In genomic region chr5:126460977-126461376, GRCh38 we compare ENCODE assay signal across 23 cellular contexts. TPM values are rescaled to one million over a fixed set of nuclear protein-coding genes. Genes with fewer than 3 reads are reported as not detected.
A peak's percentile ranks its signal among the peaks of the same experiment; 100 is the strongest.
DNase-seq lines count a peak whose midpoint lies in the region; ATAC-seq, FAIRE-seq and TF ChIP-seq lines count a peak whose summit lies in the region.
"Had no signal": no experiment of that assay in that cellular context is flagged by ENCODE, and none has a peak within 500 bp of the region (broad histone marks: within the 10 kb centered on the region; RNA-seq: fewer than 3 reads in every experiment).

No MANE protein-coding gene starts in this region.

- H3K27ac ChIP-seq in angular gyrus (ENCODE audit: low read depth, low read length) (peak overlapping the region; percentile 41), keratinocyte (ENCODE audit: control insufficient read depth, insufficient read depth, low read length) (peak overlapping the region; percentile 18), smooth muscle cell (ENCODE audit: low read depth) (peak overlapping the region; percentile 61), coronary artery (no peak overlapping the region)
- H3K27ac ChIP-seq: colonic mucosa, neural progenitor cell, PC-9, VCaP had no signal

- no peaks in the 10 kb centered on the region for H3K27me3 Mint-ChIP-seq in activated CD8-positive, alpha-beta memory T cell treated with anti-CD3 and anti-CD28 coated beads, Interleukin-2, amount 10 ng/mL, durations not matched to agents 7 days and 5 days
- H3K27me3 Mint-ChIP-seq: activated T-cell treated with anti-CD3 and anti-CD28 coated beads, Interleukin-2, amount 50 U/mL, for 24 hours; CD4-positive, alpha-beta memory T cell had no signal

- CTCF ChIA-PET in activated CD8-positive, alpha-beta memory T cell treated with anti-CD3 and anti-CD28 coated beads, Interleukin-2, amount 10 ng/mL, durations not matched to agents 7 days and 5 days (lab: Charles Lee): no interaction called here

- peaks cover 31% of the 10 kb centered on the region for H3K79me2 ChIP-seq in keratinocyte (ENCODE audit: control insufficient read depth, insufficient read depth, low read length)
- peaks cover under 1% of the 10 kb centered on the region for H3K79me2 ChIP-seq in smooth muscle cell (ENCODE audit: low read depth)

- H2AFZ ChIP-seq in keratinocyte (ENCODE audit: control insufficient read depth, low read length) (no peak overlapping the region), smooth muscle cell (ENCODE audit: low read depth) (no peak overlapping the region)
- H2AFZ ChIP-seq: GM23338, neural progenitor cell, PC-9 had no signal

- no peaks in the 10 kb centered on the region for H3K27me3 ChIP-seq in keratinocyte (ENCODE audit: control insufficient read depth, extremely low read depth, insufficient read depth, low read length)
- H3K27me3 ChIP-seq in smooth muscle cell (ENCODE audit: low read depth): no peaks in the 10 kb centered on the region
- H3K27me3 ChIP-seq: colonic mucosa, neural progenitor cell, spleen had no signal

- H3K36me3 ChIP-seq in keratinocyte (ENCODE audit: control insufficient read depth in 2 of 2, extremely low read depth in 1 of 2, insufficient read depth in 2 of 2, low read length in 2 of 2): peaks cover 9 to 15% of the 10 kb centered on the region in 2 experiments
- no peaks in the 10 kb centered on the region for H3K36me3 ChIP-seq in smooth muscle cell (ENCODE audit: low read depth)
- H3K36me3 ChIP-seq: colonic mucosa, neural progenitor cell had no signal

- H3K9me1 ChIP-seq in keratinocyte (ENCODE audit: control insufficient read depth, extremely low read depth, insufficient read depth, low read length): no peaks in the 10 kb centered on the region

- TF ChIP-seq CTCF in keratinocyte (optimal IDR thresholded peaks at IDR 0.05 in 1 of 3, IDR thresholded peaks at IDR 0.05 in 1 of 3, conservative IDR thresholded peaks at IDR 0.05 in 1 of 3; ENCODE audit: extremely low read depth in 1 of 3, insufficient read depth in 2 of 3, low read length in 3 of 3) (no peak), smooth muscle cell (IDR thresholded peaks at IDR 0.05; ENCODE audit: borderline replicate concordance, insufficient read depth, poor library complexity, severe bottlenecking) (no peak), coronary artery (IDR thresholded peaks at IDR 0.05) (no peak), GM13977 (IDR thresholded peaks at IDR 0.05; ENCODE audit: extremely low read depth, insufficient read depth, missing control alignments) (no peak)

- DNase-seq in GM12891 (ENCODE audit: insufficient read length, low spot score) (no peak), keratinocyte (ENCODE audit: low read depth, low spot score) (no peak), smooth muscle cell (lab: John Stamatoyannopoulos, UW; ENCODE audit: unreplicated experiment) (no peak), coronary artery (ENCODE audit: low spot score) (no peak), GM13977 (ENCODE audit: low spot score) (no peak), T-helper 2 cell (no peak)
- DNase-seq in activated CD8-positive, alpha-beta memory T cell treated with anti-CD3 and anti-CD28 coated beads, Interleukin-2, amount 10 ng/mL, durations not matched to agents 7 days and 5 days: no peak
- DNase-seq: activated CD4-positive, alpha-beta T cell treated with anti-CD3 and anti-CD28 coated beads, Interleukin-2, amount 50 U/mL, for 4 hours; activated naive CD4-positive, alpha-beta T cell treated with anti-CD3 and anti-CD28 coated beads, Interleukin-2, amount 50 U/mL, for 16 hours; activated T-cell treated with anti-CD3 and anti-CD28 coated beads, Interleukin-2, amount 50 U/mL, for 24 hours; CD4-positive, alpha-beta memory T cell; colonic mucosa; DND-41; KG1; NCI-H2107; PC-9; spleen had no signal

- no peak overlapping the region for H3K4me3 Mint-ChIP-seq in activated CD8-positive, alpha-beta memory T cell treated with anti-CD3 and anti-CD28 coated beads, Interleukin-2, amount 10 ng/mL, durations not matched to agents 7 days and 5 days
- H3K4me3 Mint-ChIP-seq: activated T-cell treated with anti-CD3 and anti-CD28 coated beads, Interleukin-2, amount 50 U/mL, for 24 hours; CD4-positive, alpha-beta memory T cell; GM23338; neural progenitor cell had no signal

- H3K9ac ChIP-seq in keratinocyte (ENCODE audit: control insufficient read depth, extremely low read depth, insufficient read depth, low read length) (no peak overlapping the region), smooth muscle cell (ENCODE audit: low read depth) (no peak overlapping the region)
- H3K9ac ChIP-seq: neural progenitor cell had no signal

- H3K4me1 ChIP-seq in keratinocyte (ENCODE audit: control insufficient read depth, extremely low read depth, insufficient read depth, low read length) (peaks cover 4% of the 10 kb centered on the region), smooth muscle cell (ENCODE audit: low read depth) (peaks cover 5% of the 10 kb centered on the region)

- H3K4me2 ChIP-seq in keratinocyte (ENCODE audit: control insufficient read depth, extremely low read depth, insufficient read depth, low read depth, low read length) (no peak overlapping the region), smooth muscle cell (no peak overlapping the region)
- H3K4me2 ChIP-seq: GM23338, neural progenitor cell, PC-9 had no signal

- ATAC-seq in activated CD8-positive, alpha-beta memory T cell treated with anti-CD3 and anti-CD28 coated beads, Interleukin-2, amount 10 ng/mL, durations not matched to agents 7 days and 5 days: no peak
- ATAC-seq: GM23338 had no signal

- FAIRE-seq in GM12891 (lab: Jason Lieb, UNC): peak; percentile 20
- FAIRE-seq in keratinocyte (lab: Jason Lieb, UNC): no peak
- FAIRE-seq: astrocyte, frontal cortex had no signal

- no peaks in the 10 kb centered on the region for H3K36me3 Mint-ChIP-seq in activated CD8-positive, alpha-beta memory T cell treated with anti-CD3 and anti-CD28 coated beads, Interleukin-2, amount 10 ng/mL, durations not matched to agents 7 days and 5 days

- no peak overlapping the region for H3K27ac Mint-ChIP-seq in activated CD8-positive, alpha-beta memory T cell treated with anti-CD3 and anti-CD28 coated beads, Interleukin-2, amount 10 ng/mL, durations not matched to agents 7 days and 5 days
- H3K27ac Mint-ChIP-seq: activated T-cell treated with anti-CD3 and anti-CD28 coated beads, Interleukin-2, amount 50 U/mL, for 24 hours; GM23338; neural progenitor cell had no signal

- no peaks in the 10 kb centered on the region for H4K20me1 ChIP-seq in keratinocyte (ENCODE audit: control insufficient read depth, extremely low read depth, insufficient read depth, low read length)
- H4K20me1 ChIP-seq in smooth muscle cell (ENCODE audit: low read depth): no peaks in the 10 kb centered on the region

- H3K4me1 Mint-ChIP-seq in activated CD8-positive, alpha-beta memory T cell treated with anti-CD3 and anti-CD28 coated beads, Interleukin-2, amount 10 ng/mL, durations not matched to agents 7 days and 5 days: peaks cover 6% of the 10 kb centered on the region

- TF ChIP-seq POLR2A in GM12891 (IDR thresholded peaks at IDR 0.05; ENCODE audit: low read depth, low read length): no peak

- dilution Hi-C loops in keratinocyte (cut with MboI; ENCODE audit: extremely low pct_ligation_motif_present, low sequenced_read_pairs): no loop called here

- in situ Hi-C loops in GM13977 (cut with MboI; ENCODE audit: low pct_unique_long_range_greater_than_20kb, low sequenced_read_pairs, unreplicated experiment): no loop called here

- no peaks in the 10 kb centered on the region for H3K9me3 ChIP-seq in keratinocyte (ENCODE audit: control insufficient read depth, low read depth, low read length)
- no peaks in the 10 kb centered on the region for H3K9me3 ChIP-seq in smooth muscle cell (replicated peaks; ENCODE audit: low read depth)
- H3K9me3 ChIP-seq: colonic mucosa, spleen had no signal

- WGBS in smooth muscle cell (ENCODE audit: low lambda C conversion rate): 97% methylated on average over 1 of the region's 1 CpG

- H3F3A ChIP-seq in smooth muscle cell (ENCODE audit: low read depth): no peaks in the 10 kb centered on the region

- H3K9me3 Mint-ChIP-seq in activated CD8-positive, alpha-beta memory T cell treated with anti-CD3 and anti-CD28 coated beads, Interleukin-2, amount 10 ng/mL, durations not matched to agents 7 days and 5 days (ENCODE audit: low read depth): no peaks in the 10 kb centered on the region
- H3K9me3 Mint-ChIP-seq: activated T-cell treated with anti-CD3 and anti-CD28 coated beads, Interleukin-2, amount 50 U/mL, for 24 hours; CD4-positive, alpha-beta memory T cell; GM23338; neural progenitor cell had no signal

- H3K4me3 ChIP-seq in keratinocyte (ENCODE audit: control insufficient read depth in 2 of 3, extremely low read depth in 1 of 3, insufficient read depth in 2 of 3, low read depth in 1 of 3, low read length in 3 of 3) (no peak overlapping the region), smooth muscle cell (no peak overlapping the region), coronary artery (no peak overlapping the region)
- H3K4me3 ChIP-seq: colonic mucosa, GM23338, neural progenitor cell, PC-9, spleen had no signal

TF ChIP-seq in GM12891, 5 proteins besides CTCF, POLR2A, EP300 and RAD21:
- TF ChIP-seq SPI1 (IDR thresholded peaks at IDR 0.05; ENCODE audit: low read depth, low read length) (no peak), POU2F2 (IDR thresholded peaks at IDR 0.05; ENCODE audit: low read depth, low read length) (no peak), PAX5 (IDR thresholded peaks at IDR 0.05; ENCODE audit: insufficient read depth, low read length, severe bottlenecking) (no peak), POLR2AphosphoS5 (IDR thresholded peaks at IDR 0.05; ENCODE audit: low read depth, low read length) (no peak)

RNA-seq across cellular contexts. Expression of gene GRAMD2B, which starts 37.8 kb away (rescaled TPM):
- 2.9 TPM for polyA plus RNA-seq in GM12891 (2012; ENCODE audit: low read depth, missing spikeins)
- polyA plus RNA-seq in keratinocyte (37.6 to 45.9 TPM (median 42.9 TPM) in 3 replicates), smooth muscle cell (8.7 and 28.9 TPM in 2 replicates)
- polyA plus RNA-seq in keratinocyte (2011; ENCODE audit: low read depth): 62.9 TPM
- polyA plus RNA-seq in keratinocyte (2011; cell fraction: cytosol; rRNA removed): 32.0 and 46.3 TPM in 2 replicates
- 38.5 and 43.3 TPM in 2 replicates for polyA plus RNA-seq in keratinocyte (2011; cell fraction: nucleus; rRNA removed)
- polyA plus RNA-seq in keratinocyte (2012; ENCODE audit: low replicate concordance): 25.5 and 51.0 TPM in 2 replicates
- polyA minus RNA-seq in keratinocyte: 6.6 to 20.9 TPM (median 16.2 TPM) in 3 replicates
- polyA minus RNA-seq in keratinocyte (2011; cell fraction: cytosol; rRNA and poly(A)+ RNA removed): 22.4 TPM
- polyA minus RNA-seq in keratinocyte (2011; cell fraction: nucleus; rRNA and poly(A)+ RNA removed): 14.1 and 36.8 TPM in 2 replicates
- 27.3 and 33.1 TPM in 2 replicates for total RNA-seq in smooth muscle cell
- 1 to 10 TPM; 4.3 to 7.2 TPM for total RNA-seq in activated CD8-positive, alpha-beta memory T cell treated with anti-CD3 and anti-CD28 coated beads, Interleukin-2, amount 10 ng/mL, durations not matched to agents 7 days and 5 days

Comparison
In these comparisons a context has a peak if more than half of its experiments do, and no peak if none do; other contexts are left out.
1. H3K27ac ChIP-seq: peak in angular gyrus (single experiment), keratinocyte (single experiment) and smooth muscle cell (single experiment); none in coronary artery (0 of 2).